Comparison of ENCODE assay signal across 18 cellular contexts in genomic region chr13:99875391-99875790, GRCh38.
A peak's percentile ranks its signal among the peaks of the same experiment; 100 is the strongest.
DNase-seq lines count a peak whose midpoint lies in the region; FAIRE-seq and TF ChIP-seq lines count a peak whose summit lies in the region.
"Had no signal": no experiment of that assay in that cellular context is flagged by ENCODE, and none has a peak within 500 bp of the region (broad histone marks: within the 10 kb centered on the region; RNA-seq: fewer than 3 reads in every experiment).

No MANE protein-coding gene starts in this region.

- no peak overlapping the region for H3K4me3 ChIP-seq in HUES48 (ENCODE audit: low read depth, low read length)
- H3K4me3 ChIP-seq: BLaER1 treated with 17β-estradiol and CSF1 and Interleukin-3, amounts not matched to agents 10 nM and 100 nM; GM12878; GM23338 had no signal

- H3K27ac Mint-ChIP-seq in brain, result peak overlapping the region in 3 of 5 experiments; percentile 34 to 71 (median 58)
- peak overlapping the region in 2 of 3 experiments; percentile 65 to 78 for H3K27ac Mint-ChIP-seq in nephron
- H3K27ac Mint-ChIP-seq: CD4-positive, CD25-positive, alpha-beta regulatory T cell; GM23338; HFFc6; IgD-negative memory B cell had no signal

- peaks cover 27% of the 10 kb centered on the region for H3K27me3 Mint-ChIP-seq in brain
- peaks cover 30% of the 10 kb centered on the region for H3K27me3 Mint-ChIP-seq in nephron (ENCODE audit: low read depth)
- H3K27me3 Mint-ChIP-seq: CD4-positive, CD25-positive, alpha-beta regulatory T cell; IgD-negative memory B cell had no signal

- H3K4me3 Mint-ChIP-seq in brain (peak overlapping the region in 1 of 5 experiments; percentile 43), nephron (no peak overlapping the region)
- H3K4me3 Mint-ChIP-seq: CD4-positive, CD25-positive, alpha-beta regulatory T cell; GM23338; HFFc6; IgD-negative memory B cell had no signal

- H3K36me3 Mint-ChIP-seq in brain, result no peaks in the 10 kb centered on the region
- H3K36me3 Mint-ChIP-seq in nephron (ENCODE audit: low read depth), result no peaks in the 10 kb centered on the region

- H3K27me3 ChIP-seq in HUES48 (ENCODE audit: control insufficient read depth, insufficient read depth, low read length), result no peaks in the 10 kb centered on the region
- H3K27me3 ChIP-seq: BLaER1 treated with 17β-estradiol and CSF1 and Interleukin-3, amounts not matched to agents 10 nM and 100 nM had no signal

- H3K9me3 Mint-ChIP-seq in brain, result no peaks in the 10 kb centered on the region
- no peaks in the 10 kb centered on the region for H3K9me3 Mint-ChIP-seq in nephron
- H3K9me3 Mint-ChIP-seq: GM23338, HFFc6, IgD-negative memory B cell had no signal

- no peaks in the 10 kb centered on the region for H3K36me3 ChIP-seq in HUES48 (ENCODE audit: control insufficient read depth, insufficient read depth, low read length)
- H3K36me3 ChIP-seq: BLaER1 treated with 17β-estradiol and CSF1 and Interleukin-3, amounts not matched to agents 10 nM and 100 nM had no signal

- no peak for FAIRE-seq in HTR-8/SVneo (lab: Jason Lieb, UNC)
- FAIRE-seq: GM12878, GM18507 had no signal

- H3K27ac ChIP-seq in HUES48 (ENCODE audit: low read depth, low read length), result peak overlapping the region; percentile 4
- H3K27ac ChIP-seq: BLaER1 treated with 17β-estradiol and CSF1 and Interleukin-3, amounts not matched to agents 10 nM and 100 nM had no signal

- peaks cover 13% of the 10 kb centered on the region for H3K4me1 ChIP-seq in HUES48 (ENCODE audit: control insufficient read depth, insufficient read depth, low read length)

- no peaks in the 10 kb centered on the region for H3K9me3 ChIP-seq in HUES48 (ENCODE audit: control insufficient read depth, insufficient read depth, low read length)
- H3K9me3 ChIP-seq: BLaER1 treated with 17β-estradiol and CSF1 and Interleukin-3, amounts not matched to agents 10 nM and 100 nM had no signal

- H3K9ac ChIP-seq in HUES48 (ENCODE audit: low read depth, low read length), result no peak overlapping the region
- H3K9ac ChIP-seq: BLaER1 treated with 17β-estradiol and CSF1 and Interleukin-3, amounts not matched to agents 10 nM and 100 nM had no signal

- DNase-seq in NCI-H2081 (lab: John Stamatoyannopoulos, UW) (peak; percentile 25 to 45), NCI-H2081 treated with DMSO at 0.1 percent for 48 hours (lab: John Stamatoyannopoulos, UW) (no peak), NCI-H146 (lab: John Stamatoyannopoulos, UW) (no peak), HTR-8/SVneo (ENCODE audit: insufficient read length, low spot score) (no peak), NCI-H774 (lab: John Stamatoyannopoulos, UW) (no peak)
- DNase-seq: ACHN; CD4-positive, CD25-positive, alpha-beta regulatory T cell; DMS53; H7; HFFc6 had no signal

- TF ChIP-seq CTCF in brain (conservative IDR thresholded peaks at IDR 0.05) (no peak), nephron (IDR thresholded peaks at IDR 0.05; ENCODE audit: unreplicated experiment in 3 of 3) (no peak)

- peaks cover 17% of the 10 kb centered on the region for H3K4me1 Mint-ChIP-seq in brain
- H3K4me1 Mint-ChIP-seq in nephron, result peaks cover 26% of the 10 kb centered on the region
- H3K4me1 Mint-ChIP-seq: CD4-positive, CD25-positive, alpha-beta regulatory T cell had no signal

Comparison
In these comparisons a context has a peak if more than half of its experiments do, and no peak if none do; other contexts are left out.
1. DNase-seq: peak in NCI-H2081 (2 of 2); none in NCI-H2081 treated with DMSO at 0.1 percent for 48 hours (single experiment), NCI-H146 (single experiment), HTR-8/SVneo (single experiment) and NCI-H774 (single experiment).